ENCODE assay signal across 21 cellular contexts in the genomic region with DNA sequence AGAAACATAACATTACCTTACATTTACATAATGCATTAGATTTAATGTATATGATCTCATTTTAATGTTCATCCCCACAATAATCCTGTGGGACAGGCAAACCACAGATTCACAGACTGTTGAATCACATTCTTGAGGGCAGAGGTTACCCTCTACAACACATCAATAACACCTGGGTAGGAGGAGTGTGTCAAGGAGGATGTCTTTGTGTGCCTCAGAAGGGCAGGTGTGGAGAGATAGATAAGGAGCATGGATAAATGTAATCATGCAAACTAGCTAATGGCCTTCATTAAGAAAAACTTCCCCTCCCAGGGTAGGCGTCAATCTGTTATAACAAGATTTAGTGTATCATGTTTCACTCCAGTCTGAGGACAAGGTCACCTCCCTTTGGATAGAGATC.
"Had no signal": no experiment of that assay in that cellular context is flagged by ENCODE, and none has a peak within 500 bp of the region (broad histone marks: within the 10 kb centered on the region; RNA-seq: fewer than 3 reads in every experiment).

No MANE protein-coding gene starts in this region.

- H3K4me3 Mint-ChIP-seq: activated CD8-positive, alpha-beta T cell treated with anti-CD3 and anti-CD28 coated beads for 36 hours; activated T-cell treated with anti-CD3 and anti-CD28 coated beads, Interleukin-2, amount 50 U/mL, for 4 hours; naive thymus-derived CD4-positive, alpha-beta T cell; stimulated activated memory B cell treated with anti-CD40 and anti-IgM and Interleukin-4, amounts not matched to agents 10 μg/mL and 1 μg/mL and 100 μg/mL, for 72 hours; WTC11 had no signal

- H3K36me3 Mint-ChIP-seq: activated naive CD4-positive, alpha-beta T cell treated with anti-CD3 and anti-CD28 coated beads, Interleukin-2, amount 50 U/mL, for 72 hours; naive thymus-derived CD4-positive, alpha-beta T cell; stimulated activated memory B cell treated with anti-CD40 and anti-IgM and Interleukin-4, amounts not matched to agents 10 μg/mL and 1 μg/mL and 100 μg/mL, for 72 hours; WTC11 had no signal

- H3K27ac Mint-ChIP-seq: activated CD8-positive, alpha-beta T cell treated with anti-CD3 and anti-CD28 coated beads for 36 hours; activated naive CD4-positive, alpha-beta T cell treated with anti-CD3 and anti-CD28 coated beads, Interleukin-2, amount 50 U/mL, for 72 hours; naive thymus-derived CD4-positive, alpha-beta T cell; stimulated activated memory B cell treated with anti-CD40 and anti-IgM and Interleukin-4, amounts not matched to agents 10 μg/mL and 1 μg/mL and 100 μg/mL, for 72 hours; WTC11 had no signal

- H3K27me3 ChIP-seq: body of pancreas, gastrocnemius medialis, heart right ventricle, pancreas, thyroid gland, uterus had no signal

- H3K27me3 Mint-ChIP-seq: stimulated activated memory B cell treated with anti-CD40 and anti-IgM and Interleukin-4, amounts not matched to agents 10 μg/mL and 1 μg/mL and 100 μg/mL, for 72 hours had no signal

- H3K4me3 ChIP-seq: body of pancreas, gastrocnemius medialis, heart right ventricle, mucosa of descending colon, pancreas, thyroid gland, uterus had no signal

- H3K9me3 Mint-ChIP-seq: activated CD8-positive, alpha-beta T cell treated with anti-CD3 and anti-CD28 coated beads for 36 hours; activated T-cell treated with anti-CD3 and anti-CD28 coated beads, Interleukin-2, amount 50 U/mL, for 4 hours; stimulated activated memory B cell treated with anti-CD40 and anti-IgM and Interleukin-4, amounts not matched to agents 10 μg/mL and 1 μg/mL and 100 μg/mL, for 72 hours; WTC11 had no signal

- FAIRE-seq: pancreas had no signal

- ATAC-seq: activated CD8-positive, alpha-beta T cell treated with anti-CD3 and anti-CD28 coated beads for 36 hours; activated naive CD4-positive, alpha-beta T cell treated with anti-CD3 and anti-CD28 coated beads, Interleukin-2, amount 50 U/mL, for 72 hours; activated T-cell treated with anti-CD3 and anti-CD28 coated beads, Interleukin-2, amount 50 U/mL, for 4 hours; body of pancreas; gastrocnemius medialis; mucosa of descending colon; stimulated activated memory B cell treated with anti-CD40 and anti-IgM and Interleukin-4, amounts not matched to agents 10 μg/mL and 1 μg/mL and 100 μg/mL, for 72 hours; WTC11 had no signal

- DNase-seq: activated CD4-positive, alpha-beta T cell treated with anti-CD3 and anti-CD28 coated beads for 48 hours; activated CD8-positive, alpha-beta T cell treated with anti-CD3 and anti-CD28 coated beads for 36 hours; activated effector memory CD4-positive, alpha-beta T cell treated with anti-CD3 and anti-CD28 coated beads, Interleukin-2, amount 50 U/mL, for 16 hours; activated T-cell treated with anti-CD3 and anti-CD28 coated beads, Interleukin-2, amount 50 U/mL, for 4 hours; amniotic stem cell; body of pancreas; cortex of kidney; effector CD8-positive, alpha-beta T cell; gastrocnemius medialis; heart right ventricle; mucosa of descending colon; naive thymus-derived CD4-positive, alpha-beta T cell; pancreas; retina; stimulated activated CD4-positive, alpha-beta T cell treated with anti-CD3 and anti-CD28 coated beads, Interleukin-2, amount 100 ng/mL, for 48 hours; T-helper 2 cell; thyroid gland; uterus had no signal

- H3K36me3 ChIP-seq: gastrocnemius medialis, heart right ventricle, pancreas, thyroid gland, uterus had no signal
